10 cellular contexts compared by ENCODE assay signal in the genomic region with DNA sequence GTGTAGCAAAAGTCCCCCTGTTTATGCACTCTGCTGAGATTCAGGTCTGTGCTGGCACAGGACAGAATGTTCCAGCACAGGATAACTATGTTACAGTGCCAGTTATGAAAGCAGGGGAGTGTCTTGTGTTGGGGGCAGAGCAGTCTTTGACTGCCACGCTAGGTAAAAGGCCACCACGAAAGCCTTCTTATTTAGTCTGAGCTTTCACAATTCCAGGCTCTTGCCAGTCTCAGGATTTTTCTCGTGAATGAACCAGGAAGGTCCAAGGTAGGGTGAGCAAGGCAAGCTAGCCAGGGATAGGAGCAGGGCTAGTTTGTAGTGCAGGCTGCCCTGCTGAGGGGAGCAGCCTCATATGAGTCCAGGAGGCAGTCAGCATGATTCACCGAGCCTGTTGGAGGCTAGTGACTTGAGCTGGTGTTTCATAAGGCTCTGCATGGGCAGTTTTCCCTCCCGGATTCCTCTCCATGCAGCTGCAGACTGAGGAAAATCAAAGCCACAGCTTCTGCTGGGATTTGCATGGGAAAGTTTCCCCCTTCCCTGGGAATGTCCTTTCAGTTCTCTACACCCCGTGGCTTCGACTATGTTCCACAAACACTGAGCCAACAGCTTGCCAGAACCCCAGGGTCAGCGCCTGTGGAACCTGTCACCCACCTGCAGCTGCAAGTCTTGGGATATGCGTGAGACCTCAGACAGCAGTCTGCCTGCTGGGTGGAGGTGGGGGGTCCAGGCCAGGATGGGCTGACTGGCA.
DNase-seq lines count a peak whose midpoint lies in the region; ATAC-seq and TF ChIP-seq lines count a peak whose summit lies in the region.
"Had no signal": no experiment of that assay in that cellular context is flagged by ENCODE, and none has a peak within 500 bp of the region (broad histone marks: within the 10 kb centered on the region; RNA-seq: fewer than 3 reads in every experiment).

No MANE protein-coding gene starts in this region.

- no peak for TF ChIP-seq POLR2A in ovary (IDR thresholded peaks at IDR 0.05)

- H3K4me1 ChIP-seq in SK-N-SH (ENCODE audit: control insufficient read depth in 1 of 2, insufficient read depth in 2 of 2, low read depth in 1 of 2, low read length in 1 of 2) = peaks cover 11 to 40% of the 10 kb centered on the region in 2 experiments; a peak in 3 of 4 replicates
- peaks cover 6% of the 10 kb centered on the region for H3K4me1 ChIP-seq in ovary (ENCODE audit: insufficient read depth)

- H3K27ac ChIP-seq in SK-N-SH (ENCODE audit: low read depth in 2 of 2, low read length in 1 of 2) = peak overlapping the region; percentile 95 to 98
- peak overlapping the region in 1 of 2 donors; percentile 32 for H3K27ac ChIP-seq in ovary

- DNase-seq in AG08396 (ENCODE audit: low spot score) (peak; percentile 77), SK-N-SH (no peak), fibroblast of villous mesenchyme (ENCODE audit: low read depth) (peak; percentile 88), ovary (peak in 3 of 5 donors; percentile 35 to 50 (median 46)), NCI-H526 treated with DMSO at 0.1 percent for 48 hours (lab: John Stamatoyannopoulos, UW) (no peak), HEK293T (ENCODE audit: extremely low spot score) (no peak)
- DNase-seq: CD4-positive, CD25-positive, alpha-beta regulatory T cell; Kasumi-1 had no signal

- no peaks in the 10 kb centered on the region for H4K20me1 ChIP-seq in SK-N-SH (ENCODE audit: insufficient read depth)

- ATAC-seq in GM18517 (IDR thresholded peaks at IDR 0.05; ENCODE audit: unreplicated experiment) = no peak
- ATAC-seq in HG03342 (IDR thresholded peaks at IDR 0.05; ENCODE audit: unreplicated experiment) = no peak

- intact Hi-C loops in ovary (cut with DNase I) = no loop called here

- CTCF ChIA-PET in SK-N-SH (lab: Yijun Ruan, JAX) = interaction anchor here (1.5 to 1.7 kb wide), 2 partner anchors 17 to 51 kb away, joined by 5 read pairs; no protein-coding TSS in a partner anchor
- CTCF ChIA-PET in HEK293T (lab: Yijun Ruan, JAX) = no interaction called here

- H3K4me3 ChIP-seq in SK-N-SH (ENCODE audit: low read depth in 2 of 2, low read length in 1 of 2) (no peak overlapping the region), fibroblast of villous mesenchyme (ENCODE audit: low read depth, low read length) (no peak overlapping the region), ovary (no peak overlapping the region)

- POLR2A ChIA-PET in SK-N-SH (lab: Yijun Ruan, JAX) (no interaction called here), HEK293T (lab: Yijun Ruan, JAX) (no interaction called here)

- H3K9me3 ChIP-seq in SK-N-SH (no peaks in the 10 kb centered on the region), ovary (no peaks in the 10 kb centered on the region)

- WGBS in SK-N-SH (ENCODE audit: low lambda C conversion rate) = 44% methylated on average over 7 of the region's 9 CpGs
- 51 to 65% (median 52%) methylated on average over 9 of the region's 9 CpGs for WGBS in ovary, 3 donors

- TF ChIP-seq RAD21 in SK-N-SH (IDR thresholded peaks at IDR 0.05; ENCODE audit: low read length) = no peak

- TF ChIP-seq EP300 in SK-N-SH (IDR thresholded peaks at IDR 0.05; ENCODE audit: borderline replicate concordance in 1 of 2, low read depth in 1 of 2, low read length in 1 of 2) = no peak
- peak; percentile 78 for TF ChIP-seq EP300 in ovary (IDR thresholded peaks at IDR 0.05)

- peak overlapping the region; percentile 5; the same call in 1 of the 2 replicates for H3K4me2 ChIP-seq in SK-N-SH

- H2AFZ ChIP-seq in SK-N-SH (ENCODE audit: low read depth) = 0 out of 2 replicates have a peak overlapping the region, but pooled peaks have one; percentile 18

- TF ChIP-seq CTCF in SK-N-SH (IDR thresholded peaks at IDR 0.05) (no peak), fibroblast of villous mesenchyme (IDR thresholded peaks at IDR 0.05; ENCODE audit: insufficient read depth, low read depth, low read length) (no peak), ovary (IDR thresholded peaks at IDR 0.05) (no peak)

- no peaks in the 10 kb centered on the region for H3K79me2 ChIP-seq in SK-N-SH (ENCODE audit: insufficient read depth)

- H3K9ac ChIP-seq in SK-N-SH = no peak overlapping the region

- H3K27me3 ChIP-seq in SK-N-SH (ENCODE audit: insufficient read depth) (no peaks in the 10 kb centered on the region), ovary (no peaks in the 10 kb centered on the region)

- no peaks in the 10 kb centered on the region for H3K9me2 ChIP-seq in SK-N-SH

- peaks cover 29% of the 10 kb centered on the region for H3F3A ChIP-seq in SK-N-SH (replicated peaks; ENCODE audit: insufficient read depth)

- H3K36me3 ChIP-seq in SK-N-SH (replicated peaks in 1 of 2; ENCODE audit: control insufficient read depth in 1 of 2, insufficient read depth in 2 of 2, low read length in 1 of 2) (no peaks in the 10 kb centered on the region), ovary (no peaks in the 10 kb centered on the region)

TF ChIP-seq in SK-N-SH, 30 proteins besides CTCF, POLR2A, EP300 and RAD21:
- TF ChIP-seq, protein P1, sequence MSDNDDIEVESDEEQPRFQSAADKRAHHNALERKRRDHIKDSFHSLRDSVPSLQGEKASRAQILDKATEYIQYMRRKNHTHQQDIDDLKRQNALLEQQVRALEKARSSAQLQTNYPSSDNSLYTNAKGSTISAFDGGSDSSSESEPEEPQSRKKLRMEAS (IDR thresholded peaks at IDR 0.05; ENCODE audit: low read depth) = peak; percentile 82
- peak; percentile 57 for TF ChIP-seq TCF12 (IDR thresholded peaks at IDR 0.05)
- no peak for TF ChIP-seq CHD2 (IDR thresholded peaks at IDR 0.05; ENCODE audit: low read length, partially characterized antibody)
- no peak for TF ChIP-seq MXI1 (IDR thresholded peaks at IDR 0.05; ENCODE audit: low read depth, low read length)
- TF ChIP-seq POLR2AphosphoS5 (IDR thresholded peaks at IDR 0.05; ENCODE audit: low read depth, low read length) = no peak
- TF ChIP-seq FOSL2 (IDR thresholded peaks at IDR 0.05; ENCODE audit: borderline replicate concordance, low read depth) = peak; percentile 69; the same call in 1 of the 2 replicates
- no peak for TF ChIP-seq GABPA (IDR thresholded peaks at IDR 0.05; ENCODE audit: low read depth)
- TF ChIP-seq EZH2phosphoT487 (IDR thresholded peaks at IDR 0.05; ENCODE audit: borderline replicate concordance, low read depth) = no peak
- TF ChIP-seq FOXM1 (IDR thresholded peaks at IDR 0.05; ENCODE audit: low read depth) = no peak
- no peak for TF ChIP-seq ELF1 (IDR thresholded peaks at IDR 0.05)
- TF ChIP-seq JUND (IDR thresholded peaks at IDR 0.05) = peak; percentile 53; the same call in 1 of the 2 replicates
- TF ChIP-seq, protein P2, sequence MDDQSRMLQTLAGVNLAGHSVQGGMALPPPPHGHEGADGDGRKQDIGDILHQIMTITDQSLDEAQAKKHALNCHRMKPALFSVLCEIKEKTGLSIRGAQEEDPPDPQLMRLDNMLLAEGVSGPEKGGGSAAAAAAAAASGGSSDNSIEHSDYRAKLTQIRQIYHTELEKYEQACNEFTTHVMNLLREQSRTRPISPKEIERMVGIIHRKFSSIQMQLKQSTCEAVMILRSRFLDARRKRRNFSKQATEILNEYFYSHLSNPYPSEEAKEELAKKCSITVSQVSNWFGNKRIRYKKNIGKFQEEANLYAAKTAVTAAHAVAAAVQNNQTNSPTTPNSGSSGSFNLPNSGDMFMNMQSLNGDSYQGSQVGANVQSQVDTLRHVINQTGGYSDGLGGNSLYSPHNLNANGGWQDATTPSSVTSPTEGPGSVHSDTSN (IDR thresholded peaks at IDR 0.05) = peak; percentile 51
- peak; percentile 34; the same call in 1 of the 2 replicates for TF ChIP-seq TAF1 (IDR thresholded peaks at IDR 0.05; ENCODE audit: borderline replicate concordance, low read depth, low read length)

TF ChIP-seq in HEK293T, 16 proteins besides CTCF, POLR2A, EP300 and RAD21:
- no peak for TF ChIP-seq HDGF (IDR thresholded peaks at IDR 0.05; ENCODE audit: borderline replicate concordance)

Comparison
In these comparisons a context has a peak if more than half of its experiments do, and no peak if none do; other contexts are left out.
1. DNase-seq: peak in AG08396 (single experiment), fibroblast of villous mesenchyme (single experiment) and ovary (3 of 5); none in SK-N-SH (single experiment), NCI-H526 treated with DMSO at 0.1 percent for 48 hours (single experiment) and HEK293T (single experiment).